Comparison of ENCODE assay signal across 1 cellular context in the genomic region with DNA sequence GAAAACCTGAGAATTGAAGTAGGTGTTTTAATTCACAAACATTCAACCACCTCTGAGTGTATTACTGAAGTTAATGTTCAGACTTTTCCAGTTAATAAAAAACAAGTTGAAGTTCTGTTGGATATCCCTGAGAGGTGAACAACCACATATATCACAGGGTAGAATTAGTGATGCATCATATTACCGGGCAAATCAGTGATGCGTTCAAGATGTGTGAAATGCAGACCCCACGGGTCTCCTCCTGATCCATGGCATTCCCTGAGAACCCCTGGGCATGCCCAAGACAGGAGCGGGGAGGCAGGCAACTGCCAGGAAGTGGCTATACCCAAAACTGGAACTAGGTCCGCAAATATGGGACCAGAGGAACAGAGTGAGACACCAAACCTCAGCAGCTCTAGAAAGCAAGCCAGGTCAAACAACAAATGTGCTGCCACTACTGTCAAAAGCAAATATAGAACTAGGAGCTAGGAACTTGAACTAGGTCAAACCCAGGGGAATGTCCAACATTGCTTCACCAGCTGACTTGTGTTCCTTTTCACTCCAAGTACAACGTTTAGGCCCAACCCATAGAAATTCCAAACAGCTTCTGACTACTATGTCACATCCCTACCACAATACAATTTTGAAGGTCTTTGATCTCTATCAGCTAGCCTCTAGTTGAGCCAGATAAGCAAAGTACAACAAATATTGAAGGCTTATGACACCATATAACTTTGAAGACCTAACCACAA.
TF ChIP-seq lines count a peak whose summit lies in the region.

No MANE protein-coding gene starts in this region.

TF ChIP-seq in HepG2, 621 proteins besides CTCF, POLR2A, EP300 and RAD21 (continued from another document and continues in another):
- TF ChIP-seq, protein P1, sequence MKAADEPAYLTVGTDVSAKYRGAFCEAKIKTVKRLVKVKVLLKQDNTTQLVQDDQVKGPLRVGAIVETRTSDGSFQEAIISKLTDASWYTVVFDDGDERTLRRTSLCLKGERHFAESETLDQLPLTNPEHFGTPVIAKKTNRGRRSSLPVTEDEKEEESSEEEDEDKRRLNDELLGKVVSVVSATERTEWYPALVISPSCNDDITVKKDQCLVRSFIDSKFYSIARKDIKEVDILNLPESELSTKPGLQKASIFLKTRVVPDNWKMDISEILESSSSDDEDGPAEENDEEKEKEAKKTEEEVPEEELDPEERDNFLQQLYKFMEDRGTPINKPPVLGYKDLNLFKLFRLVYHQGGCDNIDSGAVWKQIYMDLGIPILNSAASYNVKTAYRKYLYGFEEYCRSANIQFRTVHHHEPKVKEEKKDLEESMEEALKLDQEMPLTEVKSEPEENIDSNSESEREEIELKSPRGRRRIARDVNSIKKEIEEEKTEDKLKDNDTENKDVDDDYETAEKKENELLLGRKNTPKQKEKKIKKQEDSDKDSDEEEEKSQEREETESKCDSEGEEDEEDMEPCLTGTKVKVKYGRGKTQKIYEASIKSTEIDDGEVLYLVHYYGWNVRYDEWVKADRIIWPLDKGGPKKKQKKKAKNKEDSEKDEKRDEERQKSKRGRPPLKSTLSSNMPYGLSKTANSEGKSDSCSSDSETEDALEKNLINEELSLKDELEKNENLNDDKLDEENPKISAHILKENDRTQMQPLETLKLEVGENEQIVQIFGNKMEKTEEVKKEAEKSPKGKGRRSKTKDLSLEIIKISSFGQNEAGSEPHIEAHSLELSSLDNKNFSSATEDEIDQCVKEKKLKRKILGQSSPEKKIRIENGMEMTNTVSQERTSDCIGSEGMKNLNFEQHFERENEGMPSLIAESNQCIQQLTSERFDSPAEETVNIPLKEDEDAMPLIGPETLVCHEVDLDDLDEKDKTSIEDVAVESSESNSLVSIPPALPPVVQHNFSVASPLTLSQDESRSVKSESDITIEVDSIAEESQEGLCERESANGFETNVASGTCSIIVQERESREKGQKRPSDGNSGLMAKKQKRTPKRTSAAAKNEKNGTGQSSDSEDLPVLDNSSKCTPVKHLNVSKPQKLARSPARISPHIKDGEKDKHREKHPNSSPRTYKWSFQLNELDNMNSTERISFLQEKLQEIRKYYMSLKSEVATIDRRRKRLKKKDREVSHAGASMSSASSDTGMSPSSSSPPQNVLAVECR (CRISPR knock-in tag; IDR thresholded peaks at IDR 0.05; ENCODE audit: borderline replicate concordance) = peak; percentile 55; the same call in 1 of the 2 replicates
- no peak for TF ChIP-seq ZNF337 (CRISPR knock-in tag; IDR thresholded peaks at IDR 0.05; ENCODE audit: borderline replicate concordance, low read depth)
- no peak for TF ChIP-seq HNRNPLL (IDR thresholded peaks at IDR 0.05; ENCODE audit: low read depth, low read length, poor library complexity, severe bottlenecking)
- peak; percentile 79 for TF ChIP-seq FOXA3 (CRISPR knock-in tag; IDR thresholded peaks at IDR 0.05)
- TF ChIP-seq ZNF251 (CRISPR knock-in tag; IDR thresholded peaks at IDR 0.05) = no peak
- TF ChIP-seq, protein P2, sequence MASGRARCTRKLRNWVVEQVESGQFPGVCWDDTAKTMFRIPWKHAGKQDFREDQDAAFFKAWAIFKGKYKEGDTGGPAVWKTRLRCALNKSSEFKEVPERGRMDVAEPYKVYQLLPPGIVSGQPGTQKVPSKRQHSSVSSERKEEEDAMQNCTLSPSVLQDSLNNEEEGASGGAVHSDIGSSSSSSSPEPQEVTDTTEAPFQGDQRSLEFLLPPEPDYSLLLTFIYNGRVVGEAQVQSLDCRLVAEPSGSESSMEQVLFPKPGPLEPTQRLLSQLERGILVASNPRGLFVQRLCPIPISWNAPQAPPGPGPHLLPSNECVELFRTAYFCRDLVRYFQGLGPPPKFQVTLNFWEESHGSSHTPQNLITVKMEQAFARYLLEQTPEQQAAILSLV (CRISPR knock-in tag; IDR thresholded peaks at IDR 0.05; ENCODE audit: borderline replicate concordance) = no peak
- no peak for TF ChIP-seq ZNF30 (CRISPR knock-in tag; IDR thresholded peaks at IDR 0.05)
- no peak for TF ChIP-seq GLI4 (CRISPR knock-in tag; IDR thresholded peaks at IDR 0.05; ENCODE audit: borderline replicate concordance)
- TF ChIP-seq ARID2 (CRISPR knock-in tag; IDR thresholded peaks at IDR 0.05; ENCODE audit: borderline replicate concordance) = no peak
- TF ChIP-seq ZNF232 (CRISPR knock-in tag; IDR thresholded peaks at IDR 0.05; ENCODE audit: borderline replicate concordance) = 0 out of 2 replicates have a peak, but pooled peaks have one; percentile 48
- TF ChIP-seq RXRB (CRISPR knock-in tag; IDR thresholded peaks at IDR 0.05; ENCODE audit: borderline replicate concordance) = peak; percentile 90
- TF ChIP-seq, protein P3, sequence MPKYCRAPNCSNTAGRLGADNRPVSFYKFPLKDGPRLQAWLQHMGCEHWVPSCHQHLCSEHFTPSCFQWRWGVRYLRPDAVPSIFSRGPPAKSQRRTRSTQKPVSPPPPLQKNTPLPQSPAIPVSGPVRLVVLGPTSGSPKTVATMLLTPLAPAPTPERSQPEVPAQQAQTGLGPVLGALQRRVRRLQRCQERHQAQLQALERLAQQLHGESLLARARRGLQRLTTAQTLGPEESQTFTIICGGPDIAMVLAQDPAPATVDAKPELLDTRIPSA (CRISPR knock-in tag; IDR thresholded peaks at IDR 0.05; ENCODE audit: borderline replicate concordance) = no peak
- peak; percentile 52; the same call in 1 of the 2 replicates for TF ChIP-seq NR2C2 (CRISPR knock-in tag; IDR thresholded peaks at IDR 0.05; ENCODE audit: borderline replicate concordance)
- no peak for TF ChIP-seq IKZF1 (IDR thresholded peaks at IDR 0.05)
- TF ChIP-seq RCOR2 (CRISPR knock-in tag; IDR thresholded peaks at IDR 0.05) = peak; percentile 77
- 0 out of 2 replicates have a peak, but pooled peaks have one; percentile 65 for TF ChIP-seq NKX3-1 (CRISPR knock-in tag; IDR thresholded peaks at IDR 0.05)
- 0 out of 2 replicates have a peak, but pooled peaks have one; percentile 25 for TF ChIP-seq ZNF644 (CRISPR knock-in tag; IDR thresholded peaks at IDR 0.05; ENCODE audit: low read depth)
- no peak for TF ChIP-seq ARNTL (CRISPR knock-in tag; IDR thresholded peaks at IDR 0.05)
- TF ChIP-seq SMC3 (IDR thresholded peaks at IDR 0.05; ENCODE audit: low read length) = peak; percentile 27; the same call in 1 of the 2 replicates
- no peak for TF ChIP-seq CHD4 (IDR thresholded peaks at IDR 0.05; ENCODE audit: borderline replicate concordance, low read length)
- TF ChIP-seq ZFAT (CRISPR knock-in tag; conservative IDR thresholded peaks at IDR 0.05) = no peak
- TF ChIP-seq ARHGAP35 (CRISPR knock-in tag; IDR thresholded peaks at IDR 0.05; ENCODE audit: borderline replicate concordance) = no peak
- peak; percentile 87 for TF ChIP-seq NCOR1 (IDR thresholded peaks at IDR 0.05; ENCODE audit: borderline replicate concordance, low read length)
- peak; percentile 90 for TF ChIP-seq SP5 (CRISPR knock-in tag; IDR thresholded peaks at IDR 0.05; ENCODE audit: borderline replicate concordance, low read depth)
- TF ChIP-seq TEAD3 (CRISPR knock-in tag; optimal IDR thresholded peaks at IDR 0.05; ENCODE audit: borderline replicate concordance) = peak; percentile 93
- no peak for TF ChIP-seq ZNF615 (CRISPR knock-in tag; IDR thresholded peaks at IDR 0.05; ENCODE audit: borderline replicate concordance)
- TF ChIP-seq ZNF546 (CRISPR knock-in tag; conservative IDR thresholded peaks at IDR 0.05) = no peak
- TF ChIP-seq, protein P4, sequence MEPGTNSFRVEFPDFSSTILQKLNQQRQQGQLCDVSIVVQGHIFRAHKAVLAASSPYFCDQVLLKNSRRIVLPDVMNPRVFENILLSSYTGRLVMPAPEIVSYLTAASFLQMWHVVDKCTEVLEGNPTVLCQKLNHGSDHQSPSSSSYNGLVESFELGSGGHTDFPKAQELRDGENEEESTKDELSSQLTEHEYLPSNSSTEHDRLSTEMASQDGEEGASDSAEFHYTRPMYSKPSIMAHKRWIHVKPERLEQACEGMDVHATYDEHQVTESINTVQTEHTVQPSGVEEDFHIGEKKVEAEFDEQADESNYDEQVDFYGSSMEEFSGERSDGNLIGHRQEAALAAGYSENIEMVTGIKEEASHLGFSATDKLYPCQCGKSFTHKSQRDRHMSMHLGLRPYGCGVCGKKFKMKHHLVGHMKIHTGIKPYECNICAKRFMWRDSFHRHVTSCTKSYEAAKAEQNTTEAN (CRISPR knock-in tag; conservative IDR thresholded peaks at IDR 0.05) = 0 out of 2 replicates have a peak, but pooled peaks have one; percentile 21
- TF ChIP-seq, protein P5, sequence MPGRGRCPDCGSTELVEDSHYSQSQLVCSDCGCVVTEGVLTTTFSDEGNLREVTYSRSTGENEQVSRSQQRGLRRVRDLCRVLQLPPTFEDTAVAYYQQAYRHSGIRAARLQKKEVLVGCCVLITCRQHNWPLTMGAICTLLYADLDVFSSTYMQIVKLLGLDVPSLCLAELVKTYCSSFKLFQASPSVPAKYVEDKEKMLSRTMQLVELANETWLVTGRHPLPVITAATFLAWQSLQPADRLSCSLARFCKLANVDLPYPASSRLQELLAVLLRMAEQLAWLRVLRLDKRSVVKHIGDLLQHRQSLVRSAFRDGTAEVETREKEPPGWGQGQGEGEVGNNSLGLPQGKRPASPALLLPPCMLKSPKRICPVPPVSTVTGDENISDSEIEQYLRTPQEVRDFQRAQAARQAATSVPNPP (CRISPR knock-in tag; IDR thresholded peaks at IDR 0.05) = peak; percentile 40; the same call in 1 of the 2 replicates
- TF ChIP-seq ZNF350 (CRISPR knock-in tag; IDR thresholded peaks at IDR 0.05; ENCODE audit: borderline replicate concordance, low read depth) = no peak
- TF ChIP-seq PHF5A (CRISPR knock-in tag; IDR thresholded peaks at IDR 0.05; ENCODE audit: low read depth, unreplicated experiment) = no peak
- peak; percentile 92; the same call in 1 of the 2 replicates for TF ChIP-seq RXRA (CRISPR knock-in tag; IDR thresholded peaks at IDR 0.05)
- 0 out of 2 replicates have a peak, but pooled peaks have one; percentile 62 for TF ChIP-seq ZNF564 (CRISPR knock-in tag; IDR thresholded peaks at IDR 0.05)
- no peak for TF ChIP-seq YEATS2 (CRISPR knock-in tag; IDR thresholded peaks at IDR 0.05; ENCODE audit: borderline replicate concordance)
- no peak for TF ChIP-seq KLF15 (CRISPR knock-in tag; IDR thresholded peaks at IDR 0.05; ENCODE audit: borderline replicate concordance)
- TF ChIP-seq ELF3 (CRISPR knock-in tag; IDR thresholded peaks at IDR 0.05) = no peak
- no peak for TF ChIP-seq CAMTA2 (CRISPR knock-in tag; IDR thresholded peaks at IDR 0.05; ENCODE audit: borderline replicate concordance)
- peak; percentile 45; the same call in 1 of the 2 replicates for TF ChIP-seq ZBTB20 (CRISPR knock-in tag; IDR thresholded peaks at IDR 0.05; ENCODE audit: borderline replicate concordance, low read depth)
- TF ChIP-seq FOXK1 (CRISPR knock-in tag; IDR thresholded peaks at IDR 0.05; ENCODE audit: borderline replicate concordance, low read depth) = peak; percentile 76; the same call in 1 of the 2 replicates
- no peak for TF ChIP-seq NFRKB (IDR thresholded peaks at IDR 0.05)
- peak; percentile 42; the same call in 1 of the 2 replicates for TF ChIP-seq TARDBP (CRISPR knock-in tag; IDR thresholded peaks at IDR 0.05)
- TF ChIP-seq ZNF629 (CRISPR knock-in tag; conservative IDR thresholded peaks at IDR 0.05) = 0 out of 2 replicates have a peak, but pooled peaks have one; percentile 21
- no peak for TF ChIP-seq ZNF282 (IDR thresholded peaks at IDR 0.05; ENCODE audit: partially characterized antibody)
- TF ChIP-seq ZNF143 (CRISPR knock-in tag; IDR thresholded peaks at IDR 0.05) = no peak
- peak; percentile 92 for TF ChIP-seq CEBPG (CRISPR knock-in tag; IDR thresholded peaks at IDR 0.05)
- no peak for TF ChIP-seq BORCS8-MEF2B (CRISPR knock-in tag; IDR thresholded peaks at IDR 0.05)
- 0 out of 2 replicates have a peak, but pooled peaks have one; percentile 33 for TF ChIP-seq ZNF124 (CRISPR knock-in tag; IDR thresholded peaks at IDR 0.05)
- peak; percentile 99 for TF ChIP-seq TBX2 (CRISPR knock-in tag; IDR thresholded peaks at IDR 0.05; ENCODE audit: borderline replicate concordance)
- TF ChIP-seq, protein P6, sequence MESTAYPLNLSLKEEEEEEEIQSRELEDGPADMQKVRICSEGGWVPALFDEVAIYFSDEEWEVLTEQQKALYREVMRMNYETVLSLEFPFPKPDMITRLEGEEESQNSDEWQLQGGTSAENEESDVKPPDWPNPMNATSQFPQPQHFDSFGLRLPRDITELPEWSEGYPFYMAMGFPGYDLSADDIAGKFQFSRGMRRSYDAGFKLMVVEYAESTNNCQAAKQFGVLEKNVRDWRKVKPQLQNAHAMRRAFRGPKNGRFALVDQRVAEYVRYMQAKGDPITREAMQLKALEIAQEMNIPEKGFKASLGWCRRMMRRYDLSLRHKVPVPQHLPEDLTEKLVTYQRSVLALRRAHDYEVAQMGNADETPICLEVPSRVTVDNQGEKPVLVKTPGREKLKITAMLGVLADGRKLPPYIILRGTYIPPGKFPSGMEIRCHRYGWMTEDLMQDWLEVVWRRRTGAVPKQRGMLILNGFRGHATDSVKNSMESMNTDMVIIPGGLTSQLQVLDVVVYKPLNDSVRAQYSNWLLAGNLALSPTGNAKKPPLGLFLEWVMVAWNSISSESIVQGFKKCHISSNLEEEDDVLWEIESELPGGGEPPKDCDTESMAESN (CRISPR knock-in tag; conservative IDR thresholded peaks at IDR 0.05) = no peak
- peak; percentile 95 for TF ChIP-seq CEBPB (IDR thresholded peaks at IDR 0.05; ENCODE audit: borderline replicate concordance, low read depth, low read length)
- no peak for TF ChIP-seq REXO4 (CRISPR knock-in tag; IDR thresholded peaks at IDR 0.05; ENCODE audit: borderline replicate concordance)
- no peak for TF ChIP-seq E2F5 (CRISPR knock-in tag; conservative IDR thresholded peaks at IDR 0.05)
- no peak for TF ChIP-seq ZNF329 (CRISPR knock-in tag; IDR thresholded peaks at IDR 0.05; ENCODE audit: low read depth)
- peak; percentile 38; the same call in 1 of the 2 replicates for TF ChIP-seq ZMYM4 (CRISPR knock-in tag; IDR thresholded peaks at IDR 0.05)
- peak; percentile 57 for TF ChIP-seq SIX1 (CRISPR knock-in tag; IDR thresholded peaks at IDR 0.05; ENCODE audit: borderline replicate concordance)
- TF ChIP-seq SKIL (CRISPR knock-in tag; IDR thresholded peaks at IDR 0.05; ENCODE audit: borderline replicate concordance) = peak; percentile 78
- peak; percentile 67; the same call in 1 of the 2 replicates for TF ChIP-seq ZNF605 (CRISPR knock-in tag; IDR thresholded peaks at IDR 0.05)
